Comparison of ENCODE assay signal across 25 cellular contexts in genomic region chr16:73369841-73370240, GRCh38.
"Had no signal": no experiment of that assay in that cellular context is flagged by ENCODE, and none has a peak within 500 bp of the region (broad histone marks: within the 10 kb centered on the region; RNA-seq: fewer than 3 reads in every experiment).

No MANE protein-coding gene starts in this region.

- H3K27ac Mint-ChIP-seq: activated CD4-positive, alpha-beta T cell treated with anti-CD3 and anti-CD28 coated beads for 36 hours; activated CD4-positive, alpha-beta T cell treated with anti-CD3 and anti-CD28 coated beads, Interleukin-2, amount 10 ng/mL, durations not matched to agents 7 days and 5 days; activated CD8-positive, alpha-beta T cell treated with anti-CD3 and anti-CD28 coated beads, Interleukin-2, amount 10 ng/mL, durations not matched to agents 7 days and 5 days; activated naive CD4-positive, alpha-beta T cell treated with anti-CD3 and anti-CD28 coated beads, Interleukin-2, amount 50 U/mL, for 72 hours; activated T-cell treated with anti-CD3 and anti-CD28 coated beads, Interleukin-2, amount 50 U/mL, for 24 hours; activated T-helper 2 cell treated with anti-CD3 and anti-CD28 coated beads, Interferon-gamma antibody, Interleukin-2, Interleukin-4, amounts not matched to agents 10 μg/mL and 5 μg/mL and 100 μg/mL, durations not matched to agents 14 hours and 24 hours and 36 hours; WTC11 had no signal

- H3K4me3 ChIP-seq: SK-N-MC had no signal

- ATAC-seq: activated CD4-positive, alpha-beta T cell treated with anti-CD3 and anti-CD28 coated beads for 36 hours; activated CD4-positive, CD25-positive, alpha-beta regulatory T cell treated with anti-CD3 and anti-CD28 coated beads, Interleukin-2, amount 50 U/mL, for 24 hours; activated CD8-positive, alpha-beta T cell treated with anti-CD3 and anti-CD28 coated beads, Interleukin-2, amount 10 ng/mL, durations not matched to agents 7 days and 5 days; activated naive CD4-positive, alpha-beta T cell treated with anti-CD3 and anti-CD28 coated beads, Interleukin-2, amount 50 U/mL, for 72 hours; WTC11 had no signal

- DNase-seq: activated CD4-positive, alpha-beta T cell treated with anti-CD3 and anti-CD28 coated beads for 36 hours; activated CD4-positive, alpha-beta T cell treated with anti-CD3 and anti-CD28 coated beads, Interleukin-2, amount 10 ng/mL, durations not matched to agents 7 days and 5 days; activated CD4-positive, alpha-beta T cell treated with anti-CD3 and anti-CD28 coated beads, Interleukin-2, amount 50 U/mL, for 48 hours; activated CD8-positive, alpha-beta T cell treated with anti-CD3 and anti-CD28 coated beads, Interleukin-2, amount 10 ng/mL, durations not matched to agents 7 days and 5 days; activated gamma-delta T cell; activated naive CD4-positive, alpha-beta T cell treated with Interleukin-2 at 50 U/mL for 16 hours; activated T-cell treated with anti-CD3 and anti-CD28 coated beads, Interleukin-2, amount 50 U/mL, for 24 hours; anterior cingulate cortex; caudate nucleus; cerebellar nuclear complex; KG1; NCI-H1105; NCI-H1417 treated with DMSO at 0.1 percent for 48 hours; NCI-H187 treated with DMSO at 0.1 percent for 48 hours; NCI-H2081; NCI-H226; NCI-H446 treated with DMSO at 0.1 percent for 48 hours; Right ventricle myocardium superior; T1000 had no signal

- H3K4me1 Mint-ChIP-seq: activated CD4-positive, alpha-beta T cell treated with anti-CD3 and anti-CD28 coated beads for 36 hours; activated CD4-positive, alpha-beta T cell treated with anti-CD3 and anti-CD28 coated beads, Interleukin-2, amount 10 ng/mL, durations not matched to agents 7 days and 5 days had no signal

- H3K4me3 Mint-ChIP-seq: activated CD4-positive, alpha-beta T cell treated with anti-CD3 and anti-CD28 coated beads for 36 hours; activated CD4-positive, alpha-beta T cell treated with anti-CD3 and anti-CD28 coated beads, Interleukin-2, amount 10 ng/mL, durations not matched to agents 7 days and 5 days; activated CD8-positive, alpha-beta T cell treated with anti-CD3 and anti-CD28 coated beads, Interleukin-2, amount 10 ng/mL, durations not matched to agents 7 days and 5 days; activated T-cell treated with anti-CD3 and anti-CD28 coated beads, Interleukin-2, amount 50 U/mL, for 24 hours; brain; WTC11 had no signal

- H3K36me3 Mint-ChIP-seq: activated naive CD4-positive, alpha-beta T cell treated with anti-CD3 and anti-CD28 coated beads, Interleukin-2, amount 50 U/mL, for 72 hours; brain; WTC11 had no signal

- H3K27ac ChIP-seq: SK-N-MC had no signal

- H3K9me3 Mint-ChIP-seq: activated CD4-positive, alpha-beta T cell treated with anti-CD3 and anti-CD28 coated beads, Interleukin-2, amount 10 ng/mL, durations not matched to agents 7 days and 5 days; activated T-cell treated with anti-CD3 and anti-CD28 coated beads, Interleukin-2, amount 50 U/mL, for 24 hours; WTC11 had no signal

- H3K27me3 Mint-ChIP-seq: activated CD4-positive, alpha-beta T cell treated with anti-CD3 and anti-CD28 coated beads, Interleukin-2, amount 10 ng/mL, durations not matched to agents 7 days and 5 days; activated T-cell treated with anti-CD3 and anti-CD28 coated beads, Interleukin-2, amount 50 U/mL, for 24 hours had no signal
